ENCODE assay signal across 13 cellular contexts in the genomic region with DNA sequence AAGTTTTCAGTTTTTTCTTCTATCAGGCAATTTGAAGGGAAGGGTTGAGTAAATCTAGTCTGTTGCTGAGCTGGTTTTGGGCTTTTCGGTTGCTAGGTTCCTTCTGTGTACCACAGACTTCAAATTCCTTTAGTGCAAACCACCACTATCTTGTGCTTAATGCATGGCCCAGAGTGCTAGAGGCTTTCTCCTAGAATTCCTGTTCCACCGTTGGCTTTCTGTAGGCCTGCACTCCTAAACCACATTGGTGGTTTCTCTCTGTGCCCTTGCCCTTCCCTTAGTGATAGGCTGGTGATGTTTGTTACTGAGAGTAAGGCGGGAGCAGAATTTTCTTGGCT. TPM values are rescaled to one million over a fixed set of nuclear protein-coding genes. Genes with fewer than 3 reads are reported as not detected.
A peak's percentile ranks its signal among the peaks of the same experiment; 100 is the strongest.
DNase-seq lines count a peak whose midpoint lies in the region; ATAC-seq and TF ChIP-seq lines count a peak whose summit lies in the region.
"Had no signal": no experiment of that assay in that cellular context is flagged by ENCODE, and none has a peak within 500 bp of the region (broad histone marks: within the 10 kb centered on the region; RNA-seq: fewer than 3 reads in every experiment).

No MANE protein-coding gene starts in this region.

- no peak overlapping the region for H3K18ac ChIP-seq in trophoblast cell (ENCODE audit: low read length)

- no peak overlapping the region for H4K91ac ChIP-seq in trophoblast cell (ENCODE audit: low read depth, low read length)

- H4K8ac ChIP-seq in trophoblast cell (ENCODE audit: low read depth, low read length), result no peak overlapping the region

- peaks cover 6% of the 10 kb centered on the region; the same call in 1 of the 2 replicates for H3K4me1 ChIP-seq in GM23248 (ENCODE audit: insufficient read depth)
- H3K4me1 ChIP-seq in trophoblast cell (ENCODE audit: control insufficient read depth in 1 of 2, insufficient read depth in 2 of 2, low read length in 2 of 2), result peaks cover 0 to 5% of the 10 kb centered on the region in 2 experiments
- H3K4me1 ChIP-seq: ascending aorta, stomach had no signal

- H3F3A ChIP-seq in GM23248 (ENCODE audit: insufficient read depth), result peaks cover 5% of the 10 kb centered on the region; the same call in 1 of the 2 replicates

- no peak overlapping the region for H3K4ac ChIP-seq in trophoblast cell (ENCODE audit: low read depth, low read length)

- H2AFZ ChIP-seq in GM23248 (no peak overlapping the region), trophoblast cell (ENCODE audit: insufficient read depth, low read length, poor library complexity) (no peak overlapping the region)

- no peaks in the 10 kb centered on the region for H3K9me3 ChIP-seq in GM23248 (ENCODE audit: low read depth)
- no peaks in the 10 kb centered on the region for H3K9me3 ChIP-seq in SK-N-MC (ENCODE audit: low read depth, low read length)
- no peaks in the 10 kb centered on the region for H3K9me3 ChIP-seq in trophoblast cell (ENCODE audit: insufficient read depth, low read depth, low read length)
- H3K9me3 ChIP-seq: ascending aorta, stomach had no signal

- no peak overlapping the region for H4K12ac ChIP-seq in trophoblast cell (ENCODE audit: low read depth, low read length)

- peaks cover 2% of the 10 kb centered on the region; the same call in 1 of the 2 replicates for H3K9me2 ChIP-seq in GM23248 (ENCODE audit: insufficient read depth)

- no peak overlapping the region for H2BK5ac ChIP-seq in trophoblast cell (ENCODE audit: low read depth, low read length, poor library complexity)

- H3K79me2 ChIP-seq in GM23248 (ENCODE audit: insufficient read depth), result no peaks in the 10 kb centered on the region
- no peaks in the 10 kb centered on the region for H3K79me2 ChIP-seq in trophoblast cell (ENCODE audit: control insufficient read depth, insufficient read depth, low read length, poor library complexity)

- 87 to 91% methylated on average over 3 of the region's 3 CpGs for WGBS in GM23248 (ENCODE audit: low coverage in 1 of 2, low lambda C conversion rate in 2 of 2, missing lambda C conversion rate in 2 of 2), 2 experiments
- no CpG with 5 or more reads among the region's 3 CpGs for WGBS in trophoblast cell (ENCODE audit: extremely low coverage, insufficient coverage, insufficient read length)

- no peak for TF ChIP-seq CTCF in fibroblast of pulmonary artery (IDR thresholded peaks at IDR 0.05; ENCODE audit: low read length, missing control alignments)

- no peaks in the 10 kb centered on the region for H4K20me1 ChIP-seq in GM23248 (ENCODE audit: insufficient read depth)

- H3K36me3 ChIP-seq in GM23248 (ENCODE audit: low read depth) (no peaks in the 10 kb centered on the region), SK-N-MC (ENCODE audit: insufficient read depth, low read length) (no peaks in the 10 kb centered on the region), trophoblast cell (ENCODE audit: control insufficient read depth in 1 of 2, insufficient read depth in 2 of 2, low read length in 2 of 2) (no peaks in the 10 kb centered on the region)
- H3K36me3 ChIP-seq: ascending aorta, stomach had no signal

- H3K27ac ChIP-seq in GM23248, result no peak overlapping the region
- 0 out of 2 replicates have a peak overlapping the region, but pooled peaks have one; percentile 7 for H3K27ac ChIP-seq in SK-N-MC
- H3K27ac ChIP-seq in trophoblast cell (ENCODE audit: low read depth, low read length), result peak overlapping the region; percentile 7
- H3K27ac ChIP-seq: ascending aorta, stomach had no signal

- ATAC-seq in HG03378 (IDR thresholded peaks at IDR 0.05; ENCODE audit: unreplicated experiment), result no peak
- no peak for ATAC-seq in HG03135 (IDR thresholded peaks at IDR 0.05; ENCODE audit: unreplicated experiment)
- ATAC-seq: CD8-positive, alpha-beta T cell; effector memory CD8-positive, alpha-beta T cell; natural killer cell treated with Interleukin-12 subunit alpha and Interleukin-12 subunit beta and Interleukin-15 and Interleukin-18, amount 100 ng/mL, for 72 hours; T-cell had no signal

- H3K4me2 ChIP-seq in GM23248 (ENCODE audit: unreplicated experiment) (no peak overlapping the region), trophoblast cell (ENCODE audit: low read length) (no peak overlapping the region)

- in situ Hi-C loops in GM23248 (cut with MboI), result no loop called here

- no peak overlapping the region for H2BK12ac ChIP-seq in trophoblast cell (ENCODE audit: low read length)

- H3K9ac ChIP-seq in GM23248, result no peak overlapping the region
- H3K9ac ChIP-seq in SK-N-MC (ENCODE audit: insufficient read length), result no peak overlapping the region
- H3K9ac ChIP-seq in trophoblast cell (ENCODE audit: low read length), result no peak overlapping the region

- no peak overlapping the region for H3K4me3 ChIP-seq in GM23248
- H3K4me3 ChIP-seq in SK-N-MC, result no peak overlapping the region; the same call in 1 of the 2 replicates
- no peak overlapping the region for H3K4me3 ChIP-seq in fibroblast of pulmonary artery (replicated peaks; ENCODE audit: low read depth, low read length)
- H3K4me3 ChIP-seq in trophoblast cell (ENCODE audit: low read depth, low read length), result no peak overlapping the region
- H3K4me3 ChIP-seq: ascending aorta, stomach had no signal

- no peak overlapping the region for H3K23ac ChIP-seq in trophoblast cell (ENCODE audit: low read length)

- H3K27me3 ChIP-seq in GM23248 (replicated peaks; ENCODE audit: insufficient read depth) (no peaks in the 10 kb centered on the region), trophoblast cell (ENCODE audit: insufficient read depth, low read length) (no peaks in the 10 kb centered on the region)
- H3K27me3 ChIP-seq: ascending aorta, stomach had no signal

- no peak overlapping the region for H2BK120ac ChIP-seq in trophoblast cell (ENCODE audit: insufficient read depth, low read length, poor library complexity)

- DNase-seq in GM23248 (peak; percentile 19), SK-N-MC (ENCODE audit: low read depth, low spot score) (no peak), fibroblast of pulmonary artery (ENCODE audit: low read depth) (peak; percentile 54), trophoblast cell (peak; percentile 35 to 45), NCI-H1694 (lab: John Stamatoyannopoulos, UW) (no peak)
- DNase-seq: CD8-positive, alpha-beta T cell; effector memory CD8-positive, alpha-beta T cell; stomach; T-cell had no signal

- no peaks in the 10 kb centered on the region for H3K79me1 ChIP-seq in trophoblast cell (ENCODE audit: low read length)

- H3K14ac ChIP-seq in trophoblast cell (ENCODE audit: low read length), result no peak overlapping the region

- H2AK5ac ChIP-seq in trophoblast cell (ENCODE audit: low read length), result no peak overlapping the region

RNA-seq across cellular contexts. Expression of a gene that starts 47.1 kb away (rescaled TPM):
- total RNA-seq in GM23248 (2014; rRNA removed; shearing (Covaris generic)), result 43.6 and 47.6 TPM in 2 replicates
- polyA plus RNA-seq in GM23248 (2016; fragmentation: Nextera tagmentation; extraction: Ambion mirVana), result 45.4 and 46.0 TPM in 2 replicates
- polyA plus RNA-seq in trophoblast cell (2013), result 112 and 122 TPM in 2 replicates

Comparison
In these comparisons a context has a peak if more than half of its experiments do, and no peak if none do; other contexts are left out.
1. DNase-seq: peak in GM23248 (single experiment), fibroblast of pulmonary artery (single experiment) and trophoblast cell (2 of 2); none in SK-N-MC (single experiment) and NCI-H1694 (single experiment).